In the genomic region with DNA sequence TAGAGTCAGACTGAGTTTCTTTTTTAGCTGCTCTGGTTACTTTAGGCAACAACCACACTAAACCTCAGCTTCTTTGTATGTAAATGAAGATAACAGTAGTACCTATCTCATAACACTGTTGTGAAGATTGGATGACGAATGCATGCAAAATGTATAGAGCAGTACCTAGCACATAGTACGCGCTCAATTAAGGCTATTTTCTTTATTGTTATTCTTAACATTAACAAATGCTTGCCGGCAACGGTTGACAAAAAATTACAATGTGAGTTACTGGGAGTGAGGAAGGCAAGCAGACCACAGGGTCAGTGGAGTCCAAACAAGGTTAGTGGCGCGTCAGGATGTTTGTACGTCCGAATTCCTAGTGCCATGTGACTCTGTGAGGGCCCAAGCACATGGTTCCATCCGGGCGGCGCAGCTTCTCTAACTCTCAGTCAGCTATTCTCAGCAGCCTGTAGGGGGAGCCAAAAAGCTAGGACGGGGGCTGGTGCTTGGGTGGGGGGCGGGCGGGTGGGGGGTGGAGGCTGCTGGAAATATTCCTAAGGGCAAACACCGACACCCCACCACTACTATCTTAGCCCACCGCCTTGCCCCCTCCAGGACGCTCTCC, we compare ENCODE assay signal across 9 cellular contexts. TPM values are rescaled to one million over a fixed set of nuclear protein-coding genes. Genes with fewer than 3 reads are reported as not detected.
A peak's percentile ranks its signal among the peaks of the same experiment; 100 is the strongest.
DNase-seq lines count a peak whose midpoint lies in the region; ATAC-seq and TF ChIP-seq lines count a peak whose summit lies in the region.
"Had no signal": no experiment of that assay in that cellular context is flagged by ENCODE, and none has a peak within 500 bp of the region (broad histone marks: within the 10 kb centered on the region; RNA-seq: fewer than 3 reads in every experiment).

No MANE protein-coding gene starts in this region.

- no peak overlapping the region for H3K9ac ChIP-seq in rectal smooth muscle tissue (ENCODE audit: low read length)

- intact Hi-C loops in activated CD4-positive, alpha-beta T cell treated with anti-CD3 and anti-CD28 coated beads, Interleukin-2, amount 10 ng/mL, durations not matched to agents 24 days and 14 days (cut with micrococcal nuclease) = no loop called here
- intact Hi-C loops in lower leg skin (cut with DNase I; ENCODE audit: low total_unique reads) = no loop called here

- ATAC-seq in GM18520 (IDR thresholded peaks at IDR 0.05; ENCODE audit: unreplicated experiment) = no peak

- no peak for TF ChIP-seq POLR2A in lower leg skin (IDR thresholded peaks at IDR 0.05)

- peak overlapping the region; percentile 78 for H3K4me3 Mint-ChIP-seq in activated CD4-positive, alpha-beta T cell treated with anti-CD3 and anti-CD28 coated beads, Interleukin-2, amount 10 ng/mL, durations not matched to agents 24 days and 14 days

- peak overlapping the region; percentile 54 for H3K4me3 ChIP-seq in rectal smooth muscle tissue (ENCODE audit: low read length)
- no peak overlapping the region for H3K4me3 ChIP-seq in lower leg skin (ENCODE audit: low read depth, poor library complexity, severe bottlenecking)

- DNase-seq in activated CD4-positive, alpha-beta T cell treated with anti-CD3 and anti-CD28 coated beads, Interleukin-2, amount 10 ng/mL, durations not matched to agents 24 days and 14 days = no peak
- no peak for DNase-seq in activated CD4-positive, alpha-beta T cell treated with anti-CD3 and anti-CD28 coated beads, Interleukin-2, amount 50 U/mL, for 48 hours
- DNase-seq in NCI-H748 treated with DMSO at 0.1 percent for 48 hours (lab: John Stamatoyannopoulos, UW) (peak; percentile 45), globus pallidus (ENCODE audit: low spot score) (peak; percentile 38), lower leg skin (ENCODE audit: low spot score in 2 of 2) (no peak), mesenteric fat pad (ENCODE audit: low spot score) (no peak)

- H3K36me3 Mint-ChIP-seq in activated CD4-positive, alpha-beta T cell treated with anti-CD3 and anti-CD28 coated beads, Interleukin-2, amount 10 ng/mL, durations not matched to agents 24 days and 14 days (ENCODE audit: low read depth) = no peaks in the 10 kb centered on the region

- H3K27me3 Mint-ChIP-seq in activated CD4-positive, alpha-beta T cell treated with anti-CD3 and anti-CD28 coated beads, Interleukin-2, amount 10 ng/mL, durations not matched to agents 24 days and 14 days = peaks cover 19% of the 10 kb centered on the region

- peaks cover 3% of the 10 kb centered on the region for H3K27me3 ChIP-seq in rectal smooth muscle tissue (ENCODE audit: control insufficient read depth, insufficient read depth, low read length)

- no peaks in the 10 kb centered on the region for H3K36me3 ChIP-seq in rectal smooth muscle tissue (ENCODE audit: control insufficient read depth, insufficient read depth, low read length)

- no peak for TF ChIP-seq CTCF in lower leg skin (IDR thresholded peaks at IDR 0.05)

- WGBS in lower leg skin, 2 donors = 29 to 46% methylated on average over 12 to 18 of the region's 18 CpGs

- H3K27ac Mint-ChIP-seq in activated CD4-positive, alpha-beta T cell treated with anti-CD3 and anti-CD28 coated beads, Interleukin-2, amount 10 ng/mL, durations not matched to agents 24 days and 14 days = no peak overlapping the region
- H3K27ac Mint-ChIP-seq: B cell had no signal

- peaks cover 3% of the 10 kb centered on the region for H3K4me1 Mint-ChIP-seq in activated CD4-positive, alpha-beta T cell treated with anti-CD3 and anti-CD28 coated beads, Interleukin-2, amount 10 ng/mL, durations not matched to agents 24 days and 14 days

- H3K9me3 Mint-ChIP-seq in activated CD4-positive, alpha-beta T cell treated with anti-CD3 and anti-CD28 coated beads, Interleukin-2, amount 10 ng/mL, durations not matched to agents 24 days and 14 days = no peaks in the 10 kb centered on the region

- H3K4me1 ChIP-seq in rectal smooth muscle tissue (ENCODE audit: control insufficient read depth, insufficient read depth, low read length) = no peaks in the 10 kb centered on the region

- H3K27ac ChIP-seq in rectal smooth muscle tissue (ENCODE audit: low read depth, low read length) = no peak overlapping the region

RNA-seq across cellular contexts. Expression of gene NALF2, which starts 0.8 kb away (rescaled TPM):
- total RNA-seq in activated CD4-positive, alpha-beta T cell treated with anti-CD3 and anti-CD28 coated beads, Interleukin-2, amount 10 ng/mL, durations not matched to agents 24 days and 14 days = 0.51 and 0.88 TPM in 2 replicates
- total RNA-seq in lower leg skin = under 1 TPM in 1 of 4 donors, not detected in 3; 0.19 TPM
- 0.32 TPM for total RNA-seq in mesenteric fat pad
- total RNA-seq: B cell had no signal

Comparison
In these comparisons a context has a peak if more than half of its experiments do, and no peak if none do; other contexts are left out.
1. DNase-seq: peak in NCI-H748 treated with DMSO at 0.1 percent for 48 hours (single experiment) and globus pallidus (single experiment); none in activated CD4-positive, alpha-beta T cell treated with anti-CD3 and anti-CD28 coated beads, Interleukin-2, amount 10 ng/mL, durations not matched to agents 24 days and 14 days (single experiment), activated CD4-positive, alpha-beta T cell treated with anti-CD3 and anti-CD28 coated beads, Interleukin-2, amount 50 U/mL, for 48 hours (0 of 2), lower leg skin (0 of 2) and mesenteric fat pad (single experiment).